9 cellular contexts compared by ENCODE assay signal in genomic region chr6:43334466-43335095, GRCh38. TPM values are rescaled to one million over a fixed set of nuclear protein-coding genes. Genes with fewer than 3 reads are reported as not detected.
DNase-seq lines count a peak whose midpoint lies in the region; ATAC-seq and TF ChIP-seq lines count a peak whose summit lies in the region.
"Had no signal": no experiment of that assay in that cellular context is flagged by ENCODE, and none has a peak within 500 bp of the region (broad histone marks: within the 10 kb centered on the region; RNA-seq: fewer than 3 reads in every experiment).

No MANE protein-coding gene starts in this region.

- peak; percentile 36 for TF ChIP-seq CTCF in CD8-positive, alpha-beta T cell (IDR thresholded peaks at IDR 0.05)
- peak; percentile 13 for TF ChIP-seq CTCF in HL-60 (IDR thresholded peaks at IDR 0.05; ENCODE audit: insufficient read depth, low read length)
- peak; percentile 76 for TF ChIP-seq CTCF in RWPE2 (IDR thresholded peaks at IDR 0.05; ENCODE audit: poor library complexity, severe bottlenecking)
- TF ChIP-seq CTCF in fibroblast of mammary gland (conservative IDR thresholded peaks at IDR 0.05; ENCODE audit: control insufficient read depth, insufficient read depth, low read depth, low read length) = peak; percentile 69
- TF ChIP-seq CTCF in progenitor cell of endocrine pancreas (IDR thresholded peaks at IDR 0.05; ENCODE audit: unreplicated experiment) = peak; percentile 64

- peaks cover 34% of the 10 kb centered on the region for H3K36me3 Mint-ChIP-seq in CD8-positive, alpha-beta T cell
- peaks cover 4% of the 10 kb centered on the region for H3K36me3 Mint-ChIP-seq in progenitor cell of endocrine pancreas (ENCODE audit: insufficient read depth)

- no peak overlapping the region for H3K27ac Mint-ChIP-seq in CD8-positive, alpha-beta T cell
- peak overlapping the region; percentile 62 for H3K27ac Mint-ChIP-seq in progenitor cell of endocrine pancreas

- H3K9me3 Mint-ChIP-seq in CD8-positive, alpha-beta T cell = no peaks in the 10 kb centered on the region
- H3K9me3 Mint-ChIP-seq in progenitor cell of endocrine pancreas (ENCODE audit: low read depth) = no peaks in the 10 kb centered on the region

- peaks cover 16% of the 10 kb centered on the region for H3K4me1 Mint-ChIP-seq in CD8-positive, alpha-beta T cell (ENCODE audit: low read depth)
- peaks cover 13% of the 10 kb centered on the region for H3K4me1 Mint-ChIP-seq in progenitor cell of endocrine pancreas (ENCODE audit: low read depth)

- CTCF ChIA-PET in CD8-positive, alpha-beta T cell (lab: Charles Lee) = interaction anchor here (0.6 to 1.3 kb wide), 10 partner anchors 9 to 978 kb away, joined by 3 to 4 read pairs (median 3); partner anchors contain the start of genes AARS2 and SLC22A7

- H3K36me3 ChIP-seq in CD8-positive, alpha-beta T cell (ENCODE audit: insufficient read depth, low read length) = peaks cover under 1% of the 10 kb centered on the region
- peaks cover 22% of the 10 kb centered on the region for H3K36me3 ChIP-seq in RWPE2 (ENCODE audit: low read depth)

- no peak for ATAC-seq in CD8-positive, alpha-beta T cell
- peak; percentile 87 for ATAC-seq in RWPE2 (ENCODE audit: low read depth)

- DNase-seq in CD8-positive, alpha-beta T cell = no peak
- DNase-seq in HL-60 (ENCODE audit: low read depth in 1 of 2, low spot score in 1 of 2) (peak in 1 of 2 experiments; percentile 27), RWPE2 (ENCODE audit: low spot score) (no peak), fibroblast of mammary gland (ENCODE audit: low read depth) (peak; percentile 67), progenitor cell of endocrine pancreas (ENCODE audit: low spot score, unreplicated experiment) (no peak), cerebellar nuclear complex (lab: John Stamatoyannopoulos, UW) (no peak)
- no peak for DNase-seq in activated CD4-positive, CD25-positive, alpha-beta regulatory T cell (lab: John Stamatoyannopoulos, UW)
- no peak for DNase-seq in activated naive CD4-positive, alpha-beta T cell treated with anti-CD3 and anti-CD28 coated beads, Interleukin-2, amount 50 U/mL, for 16 hours

- no peaks in the 10 kb centered on the region for H3K9me3 ChIP-seq in CD8-positive, alpha-beta T cell (ENCODE audit: low read length)
- H3K9me3 ChIP-seq in RWPE2 (ENCODE audit: severe bottlenecking) = no peaks in the 10 kb centered on the region

- H3K4me3 Mint-ChIP-seq in CD8-positive, alpha-beta T cell = no peak overlapping the region
- H3K4me3 Mint-ChIP-seq in progenitor cell of endocrine pancreas (ENCODE audit: low read depth) = no peak overlapping the region

- H3K4me3 ChIP-seq in CD8-positive, alpha-beta T cell (ENCODE audit: low read depth, low read length) = no peak overlapping the region
- no peak overlapping the region for H3K4me3 ChIP-seq in HL-60 (replicated peaks; ENCODE audit: insufficient read depth, low read length)
- H3K4me3 ChIP-seq in RWPE2 (ENCODE audit: severe bottlenecking) = no peak overlapping the region
- no peak overlapping the region for H3K4me3 ChIP-seq in fibroblast of mammary gland (ENCODE audit: control insufficient read depth, low read depth, low read length)
- H3K4me3 ChIP-seq: skin epidermis had no signal

- H3K27me3 ChIP-seq in CD8-positive, alpha-beta T cell (ENCODE audit: insufficient read depth, low read length) = no peaks in the 10 kb centered on the region
- H3K27me3 ChIP-seq in HL-60 (ENCODE audit: insufficient read depth, poor library complexity, severe bottlenecking) (no peaks in the 10 kb centered on the region), RWPE2 (ENCODE audit: insufficient read depth, poor library complexity, severe bottlenecking) (no peaks in the 10 kb centered on the region)

- no peak overlapping the region for H3K27ac ChIP-seq in CD8-positive, alpha-beta T cell (ENCODE audit: low read depth, low read length)
- H3K27ac ChIP-seq in HL-60 (replicated peaks) (no peak overlapping the region), RWPE2 (ENCODE audit: poor library complexity, severe bottlenecking) (no peak overlapping the region)
- H3K27ac ChIP-seq: skin epidermis had no signal

- intact Hi-C loops in CD8-positive, alpha-beta T cell (cut with DNase I, micrococcal nuclease) = loop anchor here (2.0 to 5.0 kb wide), 2 partner anchors 72 kb away; no protein-coding TSS in a partner anchor

- H3K27me3 Mint-ChIP-seq in CD8-positive, alpha-beta T cell (ENCODE audit: low read depth) = no peaks in the 10 kb centered on the region
- H3K27me3 Mint-ChIP-seq in progenitor cell of endocrine pancreas = no peaks in the 10 kb centered on the region

- POLR2A ChIA-PET in CD8-positive, alpha-beta T cell (lab: Charles Lee) = no interaction called here

- peaks cover 14% of the 10 kb centered on the region for H3K4me1 ChIP-seq in CD8-positive, alpha-beta T cell (ENCODE audit: insufficient read depth, low read length)
- H3K4me1 ChIP-seq in RWPE2 (ENCODE audit: insufficient read depth, poor library complexity, severe bottlenecking) = no peaks in the 10 kb centered on the region

RNA-seq across cellular contexts. Expression of gene CRIP3, which starts 26.0 kb away (rescaled TPM):
- total RNA-seq in CD8-positive, alpha-beta T cell = under 1 TPM; 0.64 to 0.84 TPM
- 2.3 and 2.4 TPM in 2 replicates for total RNA-seq in progenitor cell of endocrine pancreas

RNA-seq across cellular contexts. Expression of gene ZNF318, which starts 34.9 kb away (rescaled TPM):
- 10 to 100 TPM; 18.2 TPM for total RNA-seq in CD8-positive, alpha-beta T cell
- 22.0 and 23.2 TPM in 2 replicates for total RNA-seq in progenitor cell of endocrine pancreas

RNA-seq across cellular contexts. Expression of gene SLC22A7, which starts 36.5 kb away (rescaled TPM):
- total RNA-seq in CD8-positive, alpha-beta T cell = not detected
- not detected in 2 replicates for total RNA-seq in progenitor cell of endocrine pancreas

Comparison
In these comparisons a context has a peak if more than half of its experiments do, and no peak if none do; other contexts are left out.
1. CTCF ChIP-seq: peak in every context shown above with its lines; median percentile 76 in RWPE2; 69 in fibroblast of mammary gland; 64 in progenitor cell of endocrine pancreas; 36 in CD8-positive, alpha-beta T cell; 13 in HL-60.